1 cellular context compared by ENCODE assay signal in the genomic region with DNA sequence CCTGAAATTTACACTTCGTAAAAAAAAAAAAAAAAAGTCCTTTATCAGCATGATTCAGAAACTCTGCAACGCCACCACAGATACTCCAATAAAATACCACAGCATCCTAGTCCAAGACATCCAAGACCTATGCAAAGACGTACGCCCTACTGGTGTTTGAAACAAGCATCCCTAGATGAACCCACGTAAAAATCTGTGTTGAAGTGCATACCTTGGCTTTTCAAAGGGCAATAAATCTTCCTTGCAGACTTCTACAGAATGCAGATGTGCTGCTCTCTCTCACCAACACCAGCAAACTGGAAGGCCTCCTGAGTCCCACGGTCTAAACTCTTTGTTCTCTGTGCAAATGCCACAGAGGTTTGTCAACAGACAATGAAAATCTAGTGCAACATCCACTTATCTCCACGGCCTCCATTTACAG.
TF ChIP-seq lines count a peak whose summit lies in the region.

No MANE protein-coding gene starts in this region.

TF ChIP-seq in GM12878, 131 proteins besides CTCF, POLR2A, EP300 and RAD21:
- TF ChIP-seq NFIC (IDR thresholded peaks at IDR 0.05; ENCODE audit: low read depth, low read length) (no peak), POU2F2 (IDR thresholded peaks at IDR 0.05; ENCODE audit: borderline replicate concordance, low read depth, low read length) (no peak), PML (IDR thresholded peaks at IDR 0.05; ENCODE audit: low read length) (no peak), NR2F1 (conservative IDR thresholded peaks at IDR 0.05) (no peak), CREM (IDR thresholded peaks at IDR 0.05; ENCODE audit: low read depth) (no peak), MYB (IDR thresholded peaks at IDR 0.05; ENCODE audit: borderline replicate concordance, low read depth, low read length) (no peak), PAX8 (IDR thresholded peaks at IDR 0.05) (no peak), ZBED1 (IDR thresholded peaks at IDR 0.05; ENCODE audit: borderline replicate concordance) (no peak), JUND (IDR thresholded peaks at IDR 0.05; ENCODE audit: low read depth, low read length) (no peak), PAX5 (IDR thresholded peaks at IDR 0.05; ENCODE audit: borderline replicate concordance, low read depth, low read length) (no peak)
- TF ChIP-seq, protein P1, sequence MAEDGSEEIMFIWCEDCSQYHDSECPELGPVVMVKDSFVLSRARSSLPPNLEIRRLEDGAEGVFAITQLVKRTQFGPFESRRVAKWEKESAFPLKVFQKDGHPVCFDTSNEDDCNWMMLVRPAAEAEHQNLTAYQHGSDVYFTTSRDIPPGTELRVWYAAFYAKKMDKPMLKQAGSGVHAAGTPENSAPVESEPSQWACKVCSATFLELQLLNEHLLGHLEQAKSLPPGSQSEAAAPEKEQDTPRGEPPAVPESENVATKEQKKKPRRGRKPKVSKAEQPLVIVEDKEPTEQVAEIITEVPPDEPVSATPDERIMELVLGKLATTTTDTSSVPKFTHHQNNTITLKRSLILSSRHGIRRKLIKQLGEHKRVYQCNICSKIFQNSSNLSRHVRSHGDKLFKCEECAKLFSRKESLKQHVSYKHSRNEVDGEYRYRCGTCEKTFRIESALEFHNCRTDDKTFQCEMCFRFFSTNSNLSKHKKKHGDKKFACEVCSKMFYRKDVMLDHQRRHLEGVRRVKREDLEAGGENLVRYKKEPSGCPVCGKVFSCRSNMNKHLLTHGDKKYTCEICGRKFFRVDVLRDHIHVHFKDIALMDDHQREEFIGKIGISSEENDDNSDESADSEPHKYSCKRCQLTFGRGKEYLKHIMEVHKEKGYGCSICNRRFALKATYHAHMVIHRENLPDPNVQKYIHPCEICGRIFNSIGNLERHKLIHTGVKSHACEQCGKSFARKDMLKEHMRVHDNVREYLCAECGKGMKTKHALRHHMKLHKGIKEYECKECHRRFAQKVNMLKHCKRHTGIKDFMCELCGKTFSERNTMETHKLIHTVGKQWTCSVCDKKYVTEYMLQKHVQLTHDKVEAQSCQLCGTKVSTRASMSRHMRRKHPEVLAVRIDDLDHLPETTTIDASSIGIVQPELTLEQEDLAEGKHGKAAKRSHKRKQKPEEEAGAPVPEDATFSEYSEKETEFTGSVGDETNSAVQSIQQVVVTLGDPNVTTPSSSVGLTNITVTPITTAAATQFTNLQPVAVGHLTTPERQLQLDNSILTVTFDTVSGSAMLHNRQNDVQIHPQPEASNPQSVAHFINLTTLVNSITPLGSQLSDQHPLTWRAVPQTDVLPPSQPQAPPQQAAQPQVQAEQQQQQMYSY (CRISPR knock-in tag; IDR thresholded peaks at IDR 0.05): no peak
- TF ChIP-seq, protein P2, sequence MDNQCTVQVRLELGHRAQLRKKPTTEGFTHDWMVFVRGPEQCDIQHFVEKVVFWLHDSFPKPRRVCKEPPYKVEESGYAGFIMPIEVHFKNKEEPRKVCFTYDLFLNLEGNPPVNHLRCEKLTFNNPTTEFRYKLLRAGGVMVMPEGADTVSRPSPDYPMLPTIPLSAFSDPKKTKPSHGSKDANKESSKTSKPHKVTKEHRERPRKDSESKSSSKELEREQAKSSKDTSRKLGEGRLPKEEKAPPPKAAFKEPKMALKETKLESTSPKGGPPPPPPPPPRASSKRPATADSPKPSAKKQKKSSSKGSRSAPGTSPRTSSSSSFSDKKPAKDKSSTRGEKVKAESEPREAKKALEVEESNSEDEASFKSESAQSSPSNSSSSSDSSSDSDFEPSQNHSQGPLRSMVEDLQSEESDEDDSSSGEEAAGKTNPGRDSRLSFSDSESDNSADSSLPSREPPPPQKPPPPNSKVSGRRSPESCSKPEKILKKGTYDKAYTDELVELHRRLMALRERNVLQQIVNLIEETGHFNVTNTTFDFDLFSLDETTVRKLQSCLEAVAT (IDR thresholded peaks at IDR 0.05): no peak
- TF ChIP-seq, protein P3, sequence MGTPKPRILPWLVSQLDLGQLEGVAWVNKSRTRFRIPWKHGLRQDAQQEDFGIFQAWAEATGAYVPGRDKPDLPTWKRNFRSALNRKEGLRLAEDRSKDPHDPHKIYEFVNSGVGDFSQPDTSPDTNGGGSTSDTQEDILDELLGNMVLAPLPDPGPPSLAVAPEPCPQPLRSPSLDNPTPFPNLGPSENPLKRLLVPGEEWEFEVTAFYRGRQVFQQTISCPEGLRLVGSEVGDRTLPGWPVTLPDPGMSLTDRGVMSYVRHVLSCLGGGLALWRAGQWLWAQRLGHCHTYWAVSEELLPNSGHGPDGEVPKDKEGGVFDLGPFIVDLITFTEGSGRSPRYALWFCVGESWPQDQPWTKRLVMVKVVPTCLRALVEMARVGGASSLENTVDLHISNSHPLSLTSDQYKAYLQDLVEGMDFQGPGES (IDR thresholded peaks at IDR 0.05): no peak
- TF ChIP-seq, protein P4, sequence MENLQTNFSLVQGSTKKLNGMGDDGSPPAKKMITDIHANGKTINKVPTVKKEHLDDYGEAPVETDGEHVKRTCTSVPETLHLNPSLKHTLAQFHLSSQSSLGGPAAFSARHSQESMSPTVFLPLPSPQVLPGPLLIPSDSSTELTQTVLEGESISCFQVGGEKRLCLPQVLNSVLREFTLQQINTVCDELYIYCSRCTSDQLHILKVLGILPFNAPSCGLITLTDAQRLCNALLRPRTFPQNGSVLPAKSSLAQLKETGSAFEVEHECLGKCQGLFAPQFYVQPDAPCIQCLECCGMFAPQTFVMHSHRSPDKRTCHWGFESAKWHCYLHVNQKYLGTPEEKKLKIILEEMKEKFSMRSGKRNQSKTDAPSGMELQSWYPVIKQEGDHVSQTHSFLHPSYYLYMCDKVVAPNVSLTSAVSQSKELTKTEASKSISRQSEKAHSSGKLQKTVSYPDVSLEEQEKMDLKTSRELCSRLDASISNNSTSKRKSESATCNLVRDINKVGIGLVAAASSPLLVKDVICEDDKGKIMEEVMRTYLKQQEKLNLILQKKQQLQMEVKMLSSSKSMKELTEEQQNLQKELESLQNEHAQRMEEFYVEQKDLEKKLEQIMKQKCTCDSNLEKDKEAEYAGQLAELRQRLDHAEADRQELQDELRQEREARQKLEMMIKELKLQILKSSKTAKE (IDR thresholded peaks at IDR 0.05; ENCODE audit: low read depth, poor library complexity, severe bottlenecking): no peak
